ENCODE assay signal across 16 cellular contexts in the genomic region with DNA sequence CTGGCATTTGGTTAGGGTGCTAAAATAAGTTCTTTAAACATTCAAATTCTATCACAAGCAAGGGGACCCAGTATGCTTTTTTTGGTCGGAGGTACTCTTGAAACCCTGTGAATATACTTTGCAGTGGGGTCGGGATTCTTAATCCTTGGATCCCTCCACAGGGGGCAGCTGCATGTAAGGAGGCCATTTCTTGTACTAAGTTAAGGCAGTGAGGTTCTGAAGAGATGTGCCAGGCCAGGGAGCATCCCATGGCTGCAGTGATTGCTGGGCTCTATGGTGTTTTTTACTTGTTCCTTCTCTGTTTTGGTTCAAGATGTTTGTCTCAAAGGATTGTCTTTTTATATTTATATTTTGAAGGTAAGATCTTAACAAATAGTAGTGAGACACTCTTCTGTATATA. TPM values are rescaled to one million over a fixed set of nuclear protein-coding genes. Genes with fewer than 3 reads are reported as not detected.
A peak's percentile ranks its signal among the peaks of the same experiment; 100 is the strongest.
DNase-seq lines count a peak whose midpoint lies in the region; ATAC-seq and TF ChIP-seq lines count a peak whose summit lies in the region.
"Had no signal": no experiment of that assay in that cellular context is flagged by ENCODE, and none has a peak within 500 bp of the region (broad histone marks: within the 10 kb centered on the region; RNA-seq: fewer than 3 reads in every experiment).

No MANE protein-coding gene starts in this region.

- CTCF ChIA-PET in activated CD4-positive, alpha-beta T cell treated with anti-CD3 and anti-CD28 coated beads, Interleukin-2, amount 10 ng/mL, durations not matched to agents 7 days and 5 days (lab: Charles Lee): no interaction called here

- no peaks in the 10 kb centered on the region for H3K9me2 ChIP-seq in GM23248 (ENCODE audit: insufficient read depth)

- H3K4me2 ChIP-seq in GM23248 (ENCODE audit: unreplicated experiment): peak overlapping the region; percentile 45

- WGBS in GM23248 (ENCODE audit: low coverage in 1 of 2, low lambda C conversion rate in 2 of 2, missing lambda C conversion rate in 2 of 2), 2 experiments: 97 to 98% methylated on average over 2 of the region's 2 CpGs

- H3K36me3 Mint-ChIP-seq in activated CD4-positive, alpha-beta T cell treated with anti-CD3 and anti-CD28 coated beads, Interleukin-2, amount 10 ng/mL, durations not matched to agents 7 days and 5 days (ENCODE audit: low read depth): peaks cover 61% of the 10 kb centered on the region
- H3K36me3 Mint-ChIP-seq in natural killer cell: peaks cover 26% of the 10 kb centered on the region

- 0 out of 2 replicates have a peak overlapping the region, but pooled peaks have one; percentile 21 for H3K9ac ChIP-seq in GM23248

- H3K4me3 Mint-ChIP-seq in activated CD4-positive, alpha-beta T cell treated with anti-CD3 and anti-CD28 coated beads, Interleukin-2, amount 10 ng/mL, durations not matched to agents 7 days and 5 days: no peak overlapping the region
- no peak overlapping the region for H3K4me3 Mint-ChIP-seq in natural killer cell
- H3K4me3 Mint-ChIP-seq: T-helper 1 cell treated with Interleukin-12 subunit alpha and Interleukin-12 subunit beta and Interleukin-4 antibody, amounts not matched to agents 30 μg/mL and 1 μg/mL, for 36 hours had no signal

- peak overlapping the region; percentile 48 for H3K27ac Mint-ChIP-seq in activated CD4-positive, alpha-beta T cell treated with anti-CD3 and anti-CD28 coated beads, Interleukin-2, amount 10 ng/mL, durations not matched to agents 7 days and 5 days
- H3K27ac Mint-ChIP-seq in natural killer cell: peak overlapping the region; percentile 41 to 59

- H3K4me1 ChIP-seq in GM23248 (ENCODE audit: insufficient read depth): peaks cover 33% of the 10 kb centered on the region

- in situ Hi-C loops in GM23248 (cut with MboI): loop anchor here (25.0 kb wide), 1 partner anchor 1092 kb away; no protein-coding TSS in a partner anchor

- no peaks in the 10 kb centered on the region for H3K27me3 ChIP-seq in GM23248 (replicated peaks; ENCODE audit: insufficient read depth)
- H3K27me3 ChIP-seq: ovary, right atrium auricular region had no signal

- ATAC-seq in natural killer cell: no peak
- no peak for ATAC-seq in GM21390 (IDR thresholded peaks at IDR 0.05; ENCODE audit: unreplicated experiment)
- ATAC-seq in HG03045 (IDR thresholded peaks at IDR 0.05; ENCODE audit: unreplicated experiment): no peak

- DNase-seq in activated CD4-positive, alpha-beta T cell treated with anti-CD3 and anti-CD28 coated beads, Interleukin-2, amount 10 ng/mL, durations not matched to agents 7 days and 5 days: no peak
- no peak for DNase-seq in activated CD4-positive, alpha-beta T cell treated with anti-CD3 and anti-CD28 coated beads for 1 hour
- no peak for DNase-seq in GM23248
- DNase-seq in natural killer cell: no peak
- no peak for DNase-seq in SHP77 treated with DMSO at 0.1 percent for 48 hours (lab: John Stamatoyannopoulos, UW)
- DNase-seq: activated CD8-positive, alpha-beta memory T cell treated with anti-CD3 and anti-CD28 coated beads for 24 hours; left ventricle myocardium inferior; ovary; Right ventricle myocardium superior; stimulated activated CD4-positive, alpha-beta T cell treated with anti-CD3 and anti-CD28 coated beads, Interleukin-12 subunit alpha, Interleukin-12 subunit beta, amount 100 ng/mL, for 4 hours had no signal

- POLR2A ChIA-PET in activated CD4-positive, alpha-beta T cell treated with anti-CD3 and anti-CD28 coated beads, Interleukin-2, amount 10 ng/mL, durations not matched to agents 7 days and 5 days (lab: Charles Lee): no interaction called here

- H3K4me1 Mint-ChIP-seq in activated CD4-positive, alpha-beta T cell treated with anti-CD3 and anti-CD28 coated beads, Interleukin-2, amount 10 ng/mL, durations not matched to agents 7 days and 5 days: peaks cover 69% of the 10 kb centered on the region
- H3K4me1 Mint-ChIP-seq in natural killer cell: peaks cover 39 to 45% of the 10 kb centered on the region in 2 donors

- peaks cover 9% of the 10 kb centered on the region for H3F3A ChIP-seq in GM23248 (ENCODE audit: insufficient read depth)

- no peaks in the 10 kb centered on the region for H4K20me1 ChIP-seq in GM23248 (ENCODE audit: insufficient read depth)

- no peak overlapping the region for H2AFZ ChIP-seq in GM23248

- peaks cover 71% of the 10 kb centered on the region for H3K79me2 ChIP-seq in GM23248 (ENCODE audit: insufficient read depth)

- H3K27me3 Mint-ChIP-seq in activated CD4-positive, alpha-beta T cell treated with anti-CD3 and anti-CD28 coated beads, Interleukin-2, amount 10 ng/mL, durations not matched to agents 7 days and 5 days: no peaks in the 10 kb centered on the region
- H3K27me3 Mint-ChIP-seq in natural killer cell (ENCODE audit: low read depth in 2 of 2): no peaks in the 10 kb centered on the region

- peaks cover 60% of the 10 kb centered on the region for H3K36me3 ChIP-seq in GM23248 (ENCODE audit: low read depth)
- H3K36me3 ChIP-seq: ovary had no signal

- no peak overlapping the region for H3K27ac ChIP-seq in GM23248
- H3K27ac ChIP-seq in VCaP: peak overlapping the region; percentile 47
- H3K27ac ChIP-seq: epithelial cell of prostate, left ventricle myocardium inferior, ovary had no signal

- no peak overlapping the region for H3K4me3 ChIP-seq in GM23248
- H3K4me3 ChIP-seq: left ventricle myocardium inferior, ovary, right atrium auricular region had no signal

- H3K9me3 ChIP-seq in GM23248 (ENCODE audit: low read depth): no peaks in the 10 kb centered on the region
- H3K9me3 ChIP-seq: left ventricle myocardium inferior, ovary, right atrium auricular region had no signal

- intact Hi-C loops in natural killer cell (cut with micrococcal nuclease): no loop called here

- no peaks in the 10 kb centered on the region for H3K9me3 Mint-ChIP-seq in activated CD4-positive, alpha-beta T cell treated with anti-CD3 and anti-CD28 coated beads, Interleukin-2, amount 10 ng/mL, durations not matched to agents 7 days and 5 days
- no peaks in the 10 kb centered on the region for H3K9me3 Mint-ChIP-seq in natural killer cell
- H3K9me3 Mint-ChIP-seq: T-helper 1 cell treated with Interleukin-12 subunit alpha and Interleukin-12 subunit beta and Interleukin-4 antibody, amounts not matched to agents 30 μg/mL and 1 μg/mL, for 36 hours had no signal

- TF ChIP-seq CTCF in VCaP (conservative IDR thresholded peaks at IDR 0.05): no peak
- TF ChIP-seq CTCF in natural killer cell (IDR thresholded peaks at IDR 0.05): no peak

RNA-seq across cellular contexts. Expression of a gene that starts 50.4 kb away (rescaled TPM):
- 10 to 100 TPM; 66.7 to 76.9 TPM for total RNA-seq in activated CD4-positive, alpha-beta T cell treated with anti-CD3 and anti-CD28 coated beads, Interleukin-2, amount 10 ng/mL, durations not matched to agents 7 days and 5 days
- total RNA-seq in GM23248 (2014; rRNA removed; shearing (Covaris generic)): 7.2 and 9.0 TPM in 2 replicates
- polyA plus RNA-seq in GM23248 (2016; fragmentation: Nextera tagmentation; extraction: Ambion mirVana): 17.9 and 18.2 TPM in 2 replicates
- 10 to 100 TPM; 32.2 to 36.3 (median 36.3) TPM for total RNA-seq in natural killer cell

RNA-seq across cellular contexts. Expression of a gene that starts 58.3 kb away (rescaled TPM):
- total RNA-seq in activated CD4-positive, alpha-beta T cell treated with anti-CD3 and anti-CD28 coated beads, Interleukin-2, amount 10 ng/mL, durations not matched to agents 7 days and 5 days: 100 to 1,000 TPM; 395 to 443 TPM
- total RNA-seq in GM23248 (2014; rRNA removed; shearing (Covaris generic)): 29.8 and 32.6 TPM in 2 replicates
- 4.8 and 8.3 TPM in 2 replicates for polyA plus RNA-seq in GM23248 (2016; fragmentation: Nextera tagmentation; extraction: Ambion mirVana)
- 100 to 1,000 TPM; 199 to 242 (median 236) TPM for total RNA-seq in natural killer cell
